8 cellular contexts compared by ENCODE assay signal in the genomic region with DNA sequence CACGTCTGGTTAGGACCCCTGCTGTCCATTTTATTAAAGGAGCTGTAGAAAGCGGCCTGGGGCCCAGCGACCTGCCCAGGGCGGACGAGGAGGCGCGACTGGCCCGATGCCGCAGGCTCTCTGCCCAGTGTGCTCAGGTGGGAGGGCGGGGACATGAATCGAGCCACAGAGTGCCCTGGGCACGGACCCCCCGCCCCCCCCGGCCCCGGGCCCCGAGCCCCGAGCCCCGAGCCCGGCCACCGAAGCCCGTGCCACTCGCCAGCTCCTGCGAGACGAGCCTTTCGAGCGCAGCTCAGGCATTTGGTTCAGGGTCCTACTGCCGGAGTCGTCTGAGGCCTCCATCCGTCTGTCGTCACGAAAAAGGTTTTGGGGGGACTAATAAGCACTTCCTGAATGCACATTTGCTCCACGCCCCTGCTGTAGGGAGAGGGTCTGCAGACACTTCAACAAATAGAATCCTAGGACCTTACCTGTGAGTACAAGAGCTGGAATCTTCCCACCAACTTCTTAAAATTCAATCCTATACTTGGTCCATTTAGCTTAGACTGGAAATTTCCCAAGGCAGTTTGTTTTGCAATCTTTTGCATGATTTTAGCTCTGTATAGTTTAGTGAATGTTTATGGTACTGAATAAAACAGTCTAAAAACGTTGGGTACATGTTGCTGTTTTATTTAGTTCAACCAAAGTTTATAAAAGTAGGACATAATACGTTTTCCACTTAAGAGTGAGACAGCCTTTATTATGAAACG. TPM values are rescaled to one million over a fixed set of nuclear protein-coding genes. Genes with fewer than 3 reads are reported as not detected.
DNase-seq lines count a peak whose midpoint lies in the region; ATAC-seq and TF ChIP-seq lines count a peak whose summit lies in the region.

No MANE protein-coding gene starts in this region.

- peaks cover 0 to 2% (median 0%) of the 10 kb centered on the region in 3 donors for H3K36me3 Mint-ChIP-seq in immature natural killer cell
- H3K36me3 Mint-ChIP-seq in stimulated activated naive B cell treated with anti-CD40 and anti-IgM and Interleukin-4, amounts not matched to agents 10 μg/mL and 1 μg/mL and 100 μg/mL, for 72 hours, result peaks cover 8 to 11% of the 10 kb centered on the region in 2 donors

- ATAC-seq in GM18502 (IDR thresholded peaks at IDR 0.05; ENCODE audit: poor library complexity, unreplicated experiment), result peak; percentile 28
- ATAC-seq in stimulated activated naive B cell treated with anti-CD40 and anti-IgM and Interleukin-4, amounts not matched to agents 10 μg/mL and 1 μg/mL and 100 μg/mL, for 72 hours (replicated peaks), result peak; percentile 46 to 48

- peaks cover 4 to 14% (median 6%) of the 10 kb centered on the region in 3 donors for H3K27me3 Mint-ChIP-seq in immature natural killer cell (ENCODE audit: low read depth in 3 of 3)
- H3K27me3 Mint-ChIP-seq in stimulated activated naive B cell treated with anti-CD40 and anti-IgM and Interleukin-4, amounts not matched to agents 10 μg/mL and 1 μg/mL and 100 μg/mL, for 72 hours, result no peaks in the 10 kb centered on the region

- no peak for TF ChIP-seq CTCF in adrenal gland (IDR thresholded peaks at IDR 0.05)

- no peaks in the 10 kb centered on the region for H3K27me3 ChIP-seq in HAP-1 (ENCODE audit: low read depth)
- no peaks in the 10 kb centered on the region for H3K27me3 ChIP-seq in adrenal gland

- H3K4me3 ChIP-seq in HAP-1, result peak overlapping the region; percentile 91
- H3K4me3 ChIP-seq in adrenal gland, result peak overlapping the region; percentile 3 to 94 (median 58)

- H3K4me3 Mint-ChIP-seq in immature natural killer cell, result peak overlapping the region; percentile 95 to 98 (median 97)
- H3K4me3 Mint-ChIP-seq in stimulated activated naive B cell treated with anti-CD40 and anti-IgM and Interleukin-4, amounts not matched to agents 10 μg/mL and 1 μg/mL and 100 μg/mL, for 72 hours, result peak overlapping the region; percentile 96 to 98

- H3K9me3 Mint-ChIP-seq in immature natural killer cell, result no peaks in the 10 kb centered on the region
- H3K9me3 Mint-ChIP-seq in stimulated activated naive B cell treated with anti-CD40 and anti-IgM and Interleukin-4, amounts not matched to agents 10 μg/mL and 1 μg/mL and 100 μg/mL, for 72 hours, result no peaks in the 10 kb centered on the region

- in situ Hi-C loops in HAP-1 (cut with MboI; ENCODE audit: low sequenced_read_pairs), result no loop called here

- TF ChIP-seq POLR2A in adrenal gland (IDR thresholded peaks at IDR 0.05), result no peak

- H3K4me1 ChIP-seq in HAP-1, result peaks cover 22% of the 10 kb centered on the region
- peaks cover 32 to 51% of the 10 kb centered on the region in 2 donors for H3K4me1 ChIP-seq in adrenal gland (replicated peaks in 1 of 2)

- H3K27ac Mint-ChIP-seq in immature natural killer cell, result peak overlapping the region; percentile 95 to 99 (median 98)
- H3K27ac Mint-ChIP-seq in stimulated activated naive B cell treated with anti-CD40 and anti-IgM and Interleukin-4, amounts not matched to agents 10 μg/mL and 1 μg/mL and 100 μg/mL, for 72 hours, result peak overlapping the region; percentile 99

- 1 to 4% (median 2%) methylated on average over 14 to 35 of the region's 35 CpGs for WGBS in adrenal gland, 4 donors

- H3K9me3 ChIP-seq in HAP-1 (no peaks in the 10 kb centered on the region), adrenal gland (replicated peaks in 1 of 3) (no peaks in the 10 kb centered on the region)

- no peaks in the 10 kb centered on the region; the same call in 1 of the 2 replicates for H3K36me3 ChIP-seq in HAP-1 (replicated peaks)
- H3K36me3 ChIP-seq in adrenal gland (replicated peaks in 1 of 2), result no peaks in the 10 kb centered on the region

- H3K4me1 Mint-ChIP-seq in immature natural killer cell, result peaks cover 49 to 60% of the 10 kb centered on the region in 2 donors
- H3K4me1 Mint-ChIP-seq in stimulated activated naive B cell treated with anti-CD40 and anti-IgM and Interleukin-4, amounts not matched to agents 10 μg/mL and 1 μg/mL and 100 μg/mL, for 72 hours, result peaks cover 24 to 49% of the 10 kb centered on the region in 2 donors

- H3K27ac ChIP-seq in adrenal gland, result peak overlapping the region; percentile 96 to 99 (median 97)

- no peak for DNase-seq in HAP-1 (ENCODE audit: low spot score in 2 of 2)
- DNase-seq in MV-4-11 (lab: John Stamatoyannopoulos, UW), result peak; percentile 28
- DNase-seq in adrenal gland, result no peak
- no peak for DNase-seq in immature natural killer cell
- no peak for DNase-seq in stimulated activated naive B cell treated with anti-CD40 and anti-IgM and Interleukin-4, amounts not matched to agents 10 μg/mL and 1 μg/mL and 100 μg/mL, for 72 hours
- no peak for DNase-seq in AG08395 (ENCODE audit: low spot score)
- DNase-seq in mesenteric fat pad (ENCODE audit: low spot score), result no peak

- intact Hi-C loops in adrenal gland (cut with DNase I), result no loop called here

RNA-seq across cellular contexts. Expression of gene ADAM17, which starts 0.7 kb away (rescaled TPM):
- total RNA-seq in adrenal gland (10 to 100 TPM; 14.5 to 30.0 (median 22.3) TPM), mesenteric fat pad (51.7 TPM)
- polyA plus RNA-seq in adrenal gland (10 to 100 TPM; 10.6 to 15.0 (median 12.3) TPM), immature natural killer cell (10 to 100 TPM in 1 of 3 donors, 1 to 10 TPM in 2; 6.3 to 14.9 (median 8.0) TPM)
